ENCODE assay signal across 8 cellular contexts in genomic region chr12:48716493-48717251, GRCh38. TPM values are rescaled to one million over a fixed set of nuclear protein-coding genes. Genes with fewer than 3 reads are reported as not detected.
DNase-seq lines count a peak whose midpoint lies in the region; ATAC-seq lines count a peak whose summit lies in the region.

Gene CCNT1, minus strand, starts transcription at chr12:48716707. Its CDS starts 32 bp downstream, at chr12:48716675.

- peak within 1 kb of the TSS; percentile 98 to 100 for H3K27ac Mint-ChIP-seq in effector memory CD8-positive, alpha-beta T cell
- peak within 1 kb of the TSS; percentile 99 for H3K27ac Mint-ChIP-seq in memory B cell

- DNase-seq in Caki2 (ENCODE audit: low read depth) (peak; percentile 100), HUDEP-2 (lab: John Stamatoyannopoulos, UW; ENCODE audit: unreplicated experiment in 76 of 76) (peak in 75 of 76 experiments; percentile 91 to 99 (median 98)), NOMO-1 treated with dmso at 0.1 percent for 144 hours (lab: John Stamatoyannopoulos, UW; ENCODE audit: unreplicated experiment) (peak; percentile 100), memory B cell (ENCODE audit: low spot score in 2 of 2) (peak; percentile 85 to 96)
- peak; percentile 93 to 99 (median 96) for DNase-seq in activated CD8-positive, alpha-beta memory T cell treated with anti-CD3 and anti-CD28 coated beads for 48 hours (ENCODE audit: low read depth in 2 of 3, low spot score in 2 of 3)
- peak; percentile 97 to 98 (median 97) for DNase-seq in effector memory CD8-positive, alpha-beta T cell
- DNase-seq in stimulated activated CD8-positive, alpha-beta memory T cell treated with anti-CD3 and anti-CD28 coated beads, Interleukin-12 subunit alpha, Interleukin-12 subunit beta, amount 100 ng/mL, for 24 hours (ENCODE audit: extremely low read depth): peak; percentile 98

- peak within 1 kb of the TSS; percentile 89 to 97 for H3K4me3 Mint-ChIP-seq in effector memory CD8-positive, alpha-beta T cell
- H3K4me3 Mint-ChIP-seq in memory B cell: peak within 1 kb of the TSS; percentile 95

- H3K4me1 Mint-ChIP-seq in effector memory CD8-positive, alpha-beta T cell (ENCODE audit: low read depth in 2 of 2): peaks cover 31 to 35% of the 10 kb centered on the region in 2 donors
- peaks cover 17% of the 10 kb centered on the region for H3K4me1 Mint-ChIP-seq in memory B cell

- no peaks in the 10 kb centered on the region for H3K27me3 Mint-ChIP-seq in effector memory CD8-positive, alpha-beta T cell
- H3K27me3 Mint-ChIP-seq in memory B cell: no peaks in the 10 kb centered on the region

- in situ Hi-C loops in Caki2 (cut with HindIII; ENCODE audit: low pct_unique_long_range_greater_than_20kb, low sequenced_read_pairs): no loop called here

- H3K36me3 Mint-ChIP-seq in effector memory CD8-positive, alpha-beta T cell (ENCODE audit: insufficient read depth): peaks cover 50% of the 10 kb centered on the region
- H3K36me3 Mint-ChIP-seq in memory B cell: peaks cover 23% of the 10 kb centered on the region

- ATAC-seq in GM21381 (IDR thresholded peaks at IDR 0.05; ENCODE audit: unreplicated experiment): peak; percentile 98
- ATAC-seq in effector memory CD8-positive, alpha-beta T cell (replicated peaks): peak; percentile 90
- peak; percentile 87 for ATAC-seq in memory B cell (ENCODE audit: low read depth)

- H3K9me3 Mint-ChIP-seq in effector memory CD8-positive, alpha-beta T cell: peaks cover 5 to 8% of the 10 kb centered on the region in 2 donors
- H3K9me3 Mint-ChIP-seq in memory B cell: peaks cover 10% of the 10 kb centered on the region

RNA-seq across cellular contexts. Expression of gene CCNT1, which starts in this region (rescaled TPM):
- 21.8 and 21.9 TPM in 2 replicates for total RNA-seq in Caki2 (2014; rRNA removed; shearing (Covaris generic); ENCODE audit: low replicate concordance)

Comparison
In these comparisons a context has a peak if more than half of its experiments do, and no peak if none do; other contexts are left out.
1. Peak in every context shown above with its lines: DNase-seq and ATAC-seq.